ENCODE assay signal across 9 cellular contexts in the genomic region with DNA sequence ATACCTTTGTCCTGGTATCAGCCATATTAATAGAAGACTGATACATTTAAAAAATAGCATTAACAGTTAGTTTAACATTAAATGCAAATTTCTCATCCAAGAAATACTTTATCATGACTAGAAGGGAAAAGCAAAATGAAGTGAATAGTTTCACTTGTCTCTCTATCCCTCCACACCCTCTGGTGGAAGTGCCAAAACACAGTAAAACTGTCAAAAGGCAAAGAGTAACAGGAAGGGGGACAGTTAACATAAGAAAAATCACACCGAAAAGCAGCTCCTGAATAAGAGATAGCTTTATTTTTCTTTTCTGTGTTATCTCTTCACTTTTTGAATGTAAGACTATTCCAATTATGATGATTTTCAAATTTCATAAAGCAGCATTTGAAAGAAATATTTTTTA.
A peak's percentile ranks its signal among the peaks of the same experiment; 100 is the strongest.
DNase-seq lines count a peak whose midpoint lies in the region; ATAC-seq and TF ChIP-seq lines count a peak whose summit lies in the region.
"Had no signal": no experiment of that assay in that cellular context is flagged by ENCODE, and none has a peak within 500 bp of the region (broad histone marks: within the 10 kb centered on the region; RNA-seq: fewer than 3 reads in every experiment).

No MANE protein-coding gene starts in this region.

- H3K4me1 ChIP-seq in lower lobe of right lung, result no peaks in the 10 kb centered on the region
- H3K4me1 ChIP-seq: SJCRH30 had no signal

- H3K27ac ChIP-seq in AG04450 (ENCODE audit: low read depth, low read length), result no peak overlapping the region
- no peak overlapping the region for H3K27ac ChIP-seq in lower lobe of right lung
- H3K27ac ChIP-seq: SJCRH30 had no signal

- H3K4me3 ChIP-seq in AG04450 (ENCODE audit: low read depth, low read length), result no peak overlapping the region
- no peak overlapping the region for H3K4me3 ChIP-seq in fibroblast of the aortic adventitia (ENCODE audit: low read depth, low read length)
- no peak overlapping the region for H3K4me3 ChIP-seq in lower lobe of right lung
- H3K4me3 ChIP-seq: SJCRH30 had no signal

- H3K27me3 ChIP-seq in AG04450 (ENCODE audit: control insufficient read depth, insufficient read depth, low read length) (no peaks in the 10 kb centered on the region), lower lobe of right lung (ENCODE audit: low read depth) (no peaks in the 10 kb centered on the region)
- H3K27me3 ChIP-seq: SJCRH30 had no signal

- peaks cover 15% of the 10 kb centered on the region for H3K36me3 ChIP-seq in lower lobe of right lung
- H3K36me3 ChIP-seq: SJCRH30 had no signal

- intact Hi-C loops in lower lobe of right lung (cut with DNase I), result no loop called here

- CTCF ChIA-PET in AG04450 (lab: Charles Lee), result interaction anchor here (1.3 kb wide), 1 partner anchor 60 kb away, joined by 5 read pairs; no protein-coding TSS in a partner anchor

- in situ Hi-C loops in G401 (cut with HindIII; ENCODE audit: low sequenced_read_pairs), result no loop called here

- H3K9me3 ChIP-seq in AG04450 (ENCODE audit: control insufficient read depth, insufficient read depth, low read length), result no peaks in the 10 kb centered on the region
- no peaks in the 10 kb centered on the region for H3K9me3 ChIP-seq in lower lobe of right lung
- H3K9me3 ChIP-seq: SJCRH30 had no signal

- no peak for ATAC-seq in HG02840 (IDR thresholded peaks at IDR 0.05; ENCODE audit: low FRiP score, unreplicated experiment)
- no peak for ATAC-seq in HG02973 (IDR thresholded peaks at IDR 0.05; ENCODE audit: unreplicated experiment)
- no peak for ATAC-seq in lower lobe of right lung

- POLR2A ChIA-PET in AG04450 (lab: Yijun Ruan, JAX), result no interaction called here

- no peak for DNase-seq in AG04450 (ENCODE audit: low read depth, low spot score)
- DNase-seq in G401 (ENCODE audit: low spot score), result peak; percentile 80
- peak; percentile 20 for DNase-seq in NCI-H526 treated with DMSO at 0.1 percent for 48 hours (lab: John Stamatoyannopoulos, UW)
- DNase-seq in fibroblast of the aortic adventitia (ENCODE audit: low read depth), result peak; percentile 47
- DNase-seq in lower lobe of right lung, result no peak
- no peak for DNase-seq in occipital lobe (lab: John Stamatoyannopoulos, UW)

- TF ChIP-seq CTCF in AG04450 (IDR thresholded peaks at IDR 0.05; ENCODE audit: low read depth, low read length) (0 out of 2 replicates have a peak, but pooled peaks have one; percentile 8), fibroblast of the aortic adventitia (IDR thresholded peaks at IDR 0.05; ENCODE audit: insufficient read depth, low read length) (peak; percentile 61), lower lobe of right lung (IDR thresholded peaks at IDR 0.05) (no peak)

Comparison
In these comparisons a context has a peak if more than half of its experiments do, and no peak if none do; other contexts are left out.
1. DNase-seq: peak in G401 (single experiment), NCI-H526 treated with DMSO at 0.1 percent for 48 hours (single experiment) and fibroblast of the aortic adventitia (single experiment); none in AG04450 (single experiment), lower lobe of right lung (single experiment) and occipital lobe (single experiment).